In genomic region chr15:60255390-60255789, GRCh38 we compare ENCODE assay signal across 1 cellular context.
A peak's percentile ranks its signal among the peaks of the same experiment; 100 is the strongest.
TF ChIP-seq lines count a peak whose summit lies in the region.

No MANE protein-coding gene starts in this region.

TF ChIP-seq in GM12878, 131 proteins besides CTCF, POLR2A, EP300 and RAD21 (continued from another document and continues in another):
- no peak for TF ChIP-seq IRF3 (IDR thresholded peaks at IDR 0.05)
- no peak for TF ChIP-seq LARP7 (IDR thresholded peaks at IDR 0.05)
- no peak for TF ChIP-seq GABPA (IDR thresholded peaks at IDR 0.05; ENCODE audit: low read depth)
- TF ChIP-seq ESRRA (IDR thresholded peaks at IDR 0.05; ENCODE audit: low read length), result no peak
- TF ChIP-seq EGR1 (IDR thresholded peaks at IDR 0.05; ENCODE audit: borderline replicate concordance in 1 of 2, low read depth in 2 of 2, low read length in 2 of 2), result no peak
- TF ChIP-seq IKZF2 (IDR thresholded peaks at IDR 0.05), result no peak
- peak; percentile 74; the same call in 1 of the 2 replicates for TF ChIP-seq ZBED1 (IDR thresholded peaks at IDR 0.05; ENCODE audit: borderline replicate concordance)
- TF ChIP-seq MEF2A (IDR thresholded peaks at IDR 0.05; ENCODE audit: insufficient read depth, low read depth, low read length), result no peak
- TF ChIP-seq PAX8 (IDR thresholded peaks at IDR 0.05), result no peak
- TF ChIP-seq ZNF687 (IDR thresholded peaks at IDR 0.05), result no peak
- TF ChIP-seq TAF1 (IDR thresholded peaks at IDR 0.05; ENCODE audit: borderline replicate concordance, low read depth, low read length), result no peak
- peak; percentile 89 for TF ChIP-seq JUNB (IDR thresholded peaks at IDR 0.05)
- no peak for TF ChIP-seq CHD2 (IDR thresholded peaks at IDR 0.05; ENCODE audit: borderline replicate concordance, low read depth, low read length)
- TF ChIP-seq RFX5 (IDR thresholded peaks at IDR 0.05; ENCODE audit: low read depth, low read length), result no peak
- no peak for TF ChIP-seq SMARCA5 (IDR thresholded peaks at IDR 0.05)
- 0 out of 2 replicates have a peak, but pooled peaks have one; percentile 26 for TF ChIP-seq RAD51 (IDR thresholded peaks at IDR 0.05)
- TF ChIP-seq, protein P1, sequence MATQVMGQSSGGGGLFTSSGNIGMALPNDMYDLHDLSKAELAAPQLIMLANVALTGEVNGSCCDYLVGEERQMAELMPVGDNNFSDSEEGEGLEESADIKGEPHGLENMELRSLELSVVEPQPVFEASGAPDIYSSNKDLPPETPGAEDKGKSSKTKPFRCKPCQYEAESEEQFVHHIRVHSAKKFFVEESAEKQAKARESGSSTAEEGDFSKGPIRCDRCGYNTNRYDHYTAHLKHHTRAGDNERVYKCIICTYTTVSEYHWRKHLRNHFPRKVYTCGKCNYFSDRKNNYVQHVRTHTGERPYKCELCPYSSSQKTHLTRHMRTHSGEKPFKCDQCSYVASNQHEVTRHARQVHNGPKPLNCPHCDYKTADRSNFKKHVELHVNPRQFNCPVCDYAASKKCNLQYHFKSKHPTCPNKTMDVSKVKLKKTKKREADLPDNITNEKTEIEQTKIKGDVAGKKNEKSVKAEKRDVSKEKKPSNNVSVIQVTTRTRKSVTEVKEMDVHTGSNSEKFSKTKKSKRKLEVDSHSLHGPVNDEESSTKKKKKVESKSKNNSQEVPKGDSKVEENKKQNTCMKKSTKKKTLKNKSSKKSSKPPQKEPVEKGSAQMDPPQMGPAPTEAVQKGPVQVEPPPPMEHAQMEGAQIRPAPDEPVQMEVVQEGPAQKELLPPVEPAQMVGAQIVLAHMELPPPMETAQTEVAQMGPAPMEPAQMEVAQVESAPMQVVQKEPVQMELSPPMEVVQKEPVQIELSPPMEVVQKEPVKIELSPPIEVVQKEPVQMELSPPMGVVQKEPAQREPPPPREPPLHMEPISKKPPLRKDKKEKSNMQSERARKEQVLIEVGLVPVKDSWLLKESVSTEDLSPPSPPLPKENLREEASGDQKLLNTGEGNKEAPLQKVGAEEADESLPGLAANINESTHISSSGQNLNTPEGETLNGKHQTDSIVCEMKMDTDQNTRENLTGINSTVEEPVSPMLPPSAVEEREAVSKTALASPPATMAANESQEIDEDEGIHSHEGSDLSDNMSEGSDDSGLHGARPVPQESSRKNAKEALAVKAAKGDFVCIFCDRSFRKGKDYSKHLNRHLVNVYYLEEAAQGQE (IDR thresholded peaks at IDR 0.05; ENCODE audit: low read depth, low read length), result no peak
- TF ChIP-seq SIN3A (IDR thresholded peaks at IDR 0.05; ENCODE audit: low read depth, low read length), result no peak
- TF ChIP-seq HDAC2 (IDR thresholded peaks at IDR 0.05), result no peak
- TF ChIP-seq, protein P2, sequence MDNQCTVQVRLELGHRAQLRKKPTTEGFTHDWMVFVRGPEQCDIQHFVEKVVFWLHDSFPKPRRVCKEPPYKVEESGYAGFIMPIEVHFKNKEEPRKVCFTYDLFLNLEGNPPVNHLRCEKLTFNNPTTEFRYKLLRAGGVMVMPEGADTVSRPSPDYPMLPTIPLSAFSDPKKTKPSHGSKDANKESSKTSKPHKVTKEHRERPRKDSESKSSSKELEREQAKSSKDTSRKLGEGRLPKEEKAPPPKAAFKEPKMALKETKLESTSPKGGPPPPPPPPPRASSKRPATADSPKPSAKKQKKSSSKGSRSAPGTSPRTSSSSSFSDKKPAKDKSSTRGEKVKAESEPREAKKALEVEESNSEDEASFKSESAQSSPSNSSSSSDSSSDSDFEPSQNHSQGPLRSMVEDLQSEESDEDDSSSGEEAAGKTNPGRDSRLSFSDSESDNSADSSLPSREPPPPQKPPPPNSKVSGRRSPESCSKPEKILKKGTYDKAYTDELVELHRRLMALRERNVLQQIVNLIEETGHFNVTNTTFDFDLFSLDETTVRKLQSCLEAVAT (IDR thresholded peaks at IDR 0.05), result no peak
- TF ChIP-seq, protein P3, sequence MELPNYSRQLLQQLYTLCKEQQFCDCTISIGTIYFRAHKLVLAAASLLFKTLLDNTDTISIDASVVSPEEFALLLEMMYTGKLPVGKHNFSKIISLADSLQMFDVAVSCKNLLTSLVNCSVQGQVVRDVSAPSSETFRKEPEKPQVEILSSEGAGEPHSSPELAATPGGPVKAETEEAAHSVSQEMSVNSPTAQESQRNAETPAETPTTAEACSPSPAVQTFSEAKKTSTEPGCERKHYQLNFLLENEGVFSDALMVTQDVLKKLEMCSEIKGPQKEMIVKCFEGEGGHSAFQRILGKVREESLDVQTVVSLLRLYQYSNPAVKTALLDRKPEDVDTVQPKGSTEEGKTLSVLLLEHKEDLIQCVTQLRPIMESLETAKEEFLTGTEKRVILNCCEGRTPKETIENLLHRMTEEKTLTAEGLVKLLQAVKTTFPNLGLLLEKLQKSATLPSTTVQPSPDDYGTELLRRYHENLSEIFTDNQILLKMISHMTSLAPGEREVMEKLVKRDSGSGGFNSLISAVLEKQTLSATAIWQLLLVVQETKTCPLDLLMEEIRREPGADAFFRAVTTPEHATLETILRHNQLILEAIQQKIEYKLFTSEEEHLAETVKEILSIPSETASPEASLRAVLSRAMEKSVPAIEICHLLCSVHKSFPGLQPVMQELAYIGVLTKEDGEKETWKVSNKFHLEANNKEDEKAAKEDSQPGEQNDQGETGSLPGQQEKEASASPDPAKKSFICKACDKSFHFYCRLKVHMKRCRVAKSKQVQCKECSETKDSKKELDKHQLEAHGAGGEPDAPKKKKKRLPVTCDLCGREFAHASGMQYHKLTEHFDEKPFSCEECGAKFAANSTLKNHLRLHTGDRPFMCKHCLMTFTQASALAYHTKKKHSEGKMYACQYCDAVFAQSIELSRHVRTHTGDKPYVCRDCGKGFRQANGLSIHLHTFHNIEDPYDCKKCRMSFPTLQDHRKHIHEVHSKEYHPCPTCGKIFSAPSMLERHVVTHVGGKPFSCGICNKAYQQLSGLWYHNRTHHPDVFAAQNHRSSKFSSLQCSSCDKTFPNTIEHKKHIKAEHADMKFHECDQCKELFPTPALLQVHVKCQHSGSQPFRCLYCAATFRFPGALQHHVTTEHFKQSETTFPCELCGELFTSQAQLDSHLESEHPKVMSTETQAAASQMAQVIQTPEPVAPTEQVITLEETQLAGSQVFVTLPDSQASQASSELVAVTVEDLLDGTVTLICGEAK (IDR thresholded peaks at IDR 0.05; ENCODE audit: borderline replicate concordance), result no peak
- TF ChIP-seq SUPT20H (IDR thresholded peaks at IDR 0.05; ENCODE audit: borderline replicate concordance, control insufficient read depth, low read depth, low read length), result no peak
- no peak for TF ChIP-seq TCF7 (IDR thresholded peaks at IDR 0.05; ENCODE audit: borderline replicate concordance)
- TF ChIP-seq, protein P4, sequence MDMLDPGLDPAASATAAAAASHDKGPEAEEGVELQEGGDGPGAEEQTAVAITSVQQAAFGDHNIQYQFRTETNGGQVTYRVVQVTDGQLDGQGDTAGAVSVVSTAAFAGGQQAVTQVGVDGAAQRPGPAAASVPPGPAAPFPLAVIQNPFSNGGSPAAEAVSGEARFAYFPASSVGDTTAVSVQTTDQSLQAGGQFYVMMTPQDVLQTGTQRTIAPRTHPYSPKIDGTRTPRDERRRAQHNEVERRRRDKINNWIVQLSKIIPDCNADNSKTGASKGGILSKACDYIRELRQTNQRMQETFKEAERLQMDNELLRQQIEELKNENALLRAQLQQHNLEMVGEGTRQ (IDR thresholded peaks at IDR 0.05; ENCODE audit: borderline replicate concordance, low read depth, low read length), result peak; percentile 5; the same call in 1 of the 2 replicates
- TF ChIP-seq CEBPB (IDR thresholded peaks at IDR 0.05; ENCODE audit: borderline replicate concordance in 1 of 2, low read depth in 2 of 2, low read length in 2 of 2), result no peak
- TF ChIP-seq ZNF207 (IDR thresholded peaks at IDR 0.05; ENCODE audit: borderline replicate concordance), result no peak
- TF ChIP-seq STAT3 (IDR thresholded peaks at IDR 0.05; ENCODE audit: low read depth, low read length), result no peak
- no peak for TF ChIP-seq MXI1 (IDR thresholded peaks at IDR 0.05; ENCODE audit: low read depth, low read length)
- TF ChIP-seq KAT2A (conservative IDR thresholded peaks at IDR 0.05; ENCODE audit: control insufficient read depth, low read depth, low read length), result no peak
- TF ChIP-seq STAT1 (conservative IDR thresholded peaks at IDR 0.05), result no peak
- no peak for TF ChIP-seq MTA2 (IDR thresholded peaks at IDR 0.05; ENCODE audit: low read depth)
- peak; percentile 81 for TF ChIP-seq PBX3 (IDR thresholded peaks at IDR 0.05; ENCODE audit: insufficient replicate concordance, low read depth, low read length)
- no peak for TF ChIP-seq SMAD5 (IDR thresholded peaks at IDR 0.05; ENCODE audit: low read depth)
- no peak for TF ChIP-seq NR2C1 (IDR thresholded peaks at IDR 0.05)
- TF ChIP-seq SRF (IDR thresholded peaks at IDR 0.05; ENCODE audit: low read depth in 2 of 2, low read length in 2 of 2), result no peak
- TF ChIP-seq NR2F1 (conservative IDR thresholded peaks at IDR 0.05), result no peak
- TF ChIP-seq RUNX3 (IDR thresholded peaks at IDR 0.05; ENCODE audit: low read length), result no peak
- TF ChIP-seq WRNIP1 (IDR thresholded peaks at IDR 0.05; ENCODE audit: borderline replicate concordance, low read depth, low read length), result no peak
- TF ChIP-seq BCL11A (IDR thresholded peaks at IDR 0.05; ENCODE audit: low read depth, low read length), result no peak
- no peak for TF ChIP-seq CHD1 (IDR thresholded peaks at IDR 0.05; ENCODE audit: low read depth, low read length)
- no peak for TF ChIP-seq NRF1 (conservative IDR thresholded peaks at IDR 0.05; ENCODE audit: low read depth, low read length)
- no peak for TF ChIP-seq MYC (IDR thresholded peaks at IDR 0.05; ENCODE audit: insufficient read depth, insufficient read length, insufficient replicate concordance, low read length, severe bottlenecking)
- TF ChIP-seq NFIC (IDR thresholded peaks at IDR 0.05; ENCODE audit: low read depth, low read length), result 0 out of 2 replicates have a peak, but pooled peaks have one; percentile 28
- TF ChIP-seq, protein P5, sequence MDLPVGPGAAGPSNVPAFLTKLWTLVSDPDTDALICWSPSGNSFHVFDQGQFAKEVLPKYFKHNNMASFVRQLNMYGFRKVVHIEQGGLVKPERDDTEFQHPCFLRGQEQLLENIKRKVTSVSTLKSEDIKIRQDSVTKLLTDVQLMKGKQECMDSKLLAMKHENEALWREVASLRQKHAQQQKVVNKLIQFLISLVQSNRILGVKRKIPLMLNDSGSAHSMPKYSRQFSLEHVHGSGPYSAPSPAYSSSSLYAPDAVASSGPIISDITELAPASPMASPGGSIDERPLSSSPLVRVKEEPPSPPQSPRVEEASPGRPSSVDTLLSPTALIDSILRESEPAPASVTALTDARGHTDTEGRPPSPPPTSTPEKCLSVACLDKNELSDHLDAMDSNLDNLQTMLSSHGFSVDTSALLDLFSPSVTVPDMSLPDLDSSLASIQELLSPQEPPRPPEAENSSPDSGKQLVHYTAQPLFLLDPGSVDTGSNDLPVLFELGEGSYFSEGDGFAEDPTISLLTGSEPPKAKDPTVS (IDR thresholded peaks at IDR 0.05; ENCODE audit: low read depth, low read length), result no peak
- no peak for TF ChIP-seq SKIL (IDR thresholded peaks at IDR 0.05; ENCODE audit: low read depth, poor library complexity, severe bottlenecking)
